In the genomic region with DNA sequence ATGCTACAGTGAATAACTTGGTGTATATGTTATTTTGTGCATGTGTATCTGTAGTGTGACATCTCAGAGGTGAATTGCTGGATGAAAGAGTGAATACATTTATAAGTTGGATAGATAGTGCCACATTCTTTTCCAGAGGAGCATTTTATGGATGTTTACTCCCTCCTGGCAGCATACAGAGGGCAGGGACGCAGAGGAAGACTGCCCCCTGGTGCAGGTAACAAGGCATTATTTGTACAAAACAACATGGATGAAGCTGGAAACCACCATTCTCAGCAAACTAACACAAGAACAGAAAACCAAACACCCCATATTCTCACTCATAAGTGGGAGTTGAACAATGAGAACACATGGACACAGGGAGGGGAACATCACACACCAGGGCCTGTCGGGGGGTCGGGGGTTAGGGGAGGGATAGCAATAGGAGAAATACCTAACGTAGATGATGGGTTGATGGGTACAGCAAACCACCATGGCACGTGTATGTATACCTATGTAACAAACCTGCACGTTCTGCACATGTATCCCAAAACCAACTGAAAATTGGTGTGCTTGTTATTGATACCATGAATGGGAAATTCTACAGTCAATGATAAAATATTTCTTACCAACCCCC, we compare ENCODE assay signal across 9 cellular contexts. TPM values are rescaled to one million over a fixed set of nuclear protein-coding genes. Genes with fewer than 3 reads are reported as not detected.
DNase-seq lines count a peak whose midpoint lies in the region; ATAC-seq and TF ChIP-seq lines count a peak whose summit lies in the region.
"Had no signal": no experiment of that assay in that cellular context is flagged by ENCODE, and none has a peak within 500 bp of the region (broad histone marks: within the 10 kb centered on the region; RNA-seq: fewer than 3 reads in every experiment).

No MANE protein-coding gene starts in this region.

- ATAC-seq in HG03378 (IDR thresholded peaks at IDR 0.05; ENCODE audit: unreplicated experiment) (no peak), GM18511 (IDR thresholded peaks at IDR 0.05; ENCODE audit: unreplicated experiment) (no peak)
- no peak for ATAC-seq in activated T-cell treated with anti-CD3 and anti-CD28 coated beads, Interleukin-2, amount 50 U/mL, for 4 hours

- H3K4me1 Mint-ChIP-seq in activated T-cell treated with anti-CD3 and anti-CD28 coated beads, Interleukin-2, amount 50 U/mL, for 4 hours (ENCODE audit: low read depth) = no peaks in the 10 kb centered on the region

- no peak overlapping the region for H3K4me3 Mint-ChIP-seq in activated T-cell treated with anti-CD3 and anti-CD28 coated beads, Interleukin-2, amount 50 U/mL, for 4 hours

- peak; percentile 2 for DNase-seq in AG09319 (ENCODE audit: extremely low read depth, low read depth)
- peak; percentile 70 for DNase-seq in H7
- DNase-seq in left kidney (ENCODE audit: low read depth, low spot score) = peak; percentile 74
- DNase-seq in activated T-cell treated with anti-CD3 and anti-CD28 coated beads, Interleukin-2, amount 50 U/mL, for 4 hours = no peak
- DNase-seq in middle frontal gyrus (ENCODE audit: extremely low spot score, low spot score) = no peak

- no peaks in the 10 kb centered on the region for H3K9me3 Mint-ChIP-seq in activated T-cell treated with anti-CD3 and anti-CD28 coated beads, Interleukin-2, amount 50 U/mL, for 4 hours

- TF ChIP-seq CTCF in AG09319 (IDR thresholded peaks at IDR 0.05; ENCODE audit: low read depth, low read length) (peak; percentile 53), WI38 (IDR thresholded peaks at IDR 0.05; ENCODE audit: low read depth, low read length) (peak; percentile 52)

- H3K4me3 ChIP-seq in H7 (ENCODE audit: insufficient read depth, low read depth, low read length) = no peak overlapping the region
- no peak overlapping the region for H3K4me3 ChIP-seq in WI38 (ENCODE audit: low read depth, low read length)

- H3K27me3 Mint-ChIP-seq in activated T-cell treated with anti-CD3 and anti-CD28 coated beads, Interleukin-2, amount 50 U/mL, for 4 hours (ENCODE audit: low read depth) = peaks cover 35% of the 10 kb centered on the region

- H3K36me3 Mint-ChIP-seq in activated T-cell treated with anti-CD3 and anti-CD28 coated beads, Interleukin-2, amount 50 U/mL, for 4 hours (ENCODE audit: insufficient read depth) = no peaks in the 10 kb centered on the region

- H3K27me3 ChIP-seq in H7 (ENCODE audit: control insufficient read depth, insufficient read depth, low read length) = no peaks in the 10 kb centered on the region

- H3K36me3 ChIP-seq in H7 (replicated peaks; ENCODE audit: control insufficient read depth, insufficient read depth, low read length) = no peaks in the 10 kb centered on the region

RNA-seq across cellular contexts. Expression of gene CTXND1, which starts 57.9 kb away (rescaled TPM):
- 0.15 TPM in 1 of 2 replicates, not detected in the other for total RNA-seq in H7 (2014; rRNA removed; shearing (Covaris generic))
- under 1 TPM in 1 of 3 donors, not detected in 2; 0.03 TPM for total RNA-seq in activated T-cell treated with anti-CD3 and anti-CD28 coated beads, Interleukin-2, amount 50 U/mL, for 4 hours
- total RNA-seq: mononuclear cell had no signal

Comparison
In these comparisons a context has a peak if more than half of its experiments do, and no peak if none do; other contexts are left out.
1. DNase-seq: peak in AG09319 (single experiment), H7 (single experiment) and left kidney (single experiment); none in activated T-cell treated with anti-CD3 and anti-CD28 coated beads, Interleukin-2, amount 50 U/mL, for 4 hours (single experiment) and middle frontal gyrus (single experiment).